In the genomic region with DNA sequence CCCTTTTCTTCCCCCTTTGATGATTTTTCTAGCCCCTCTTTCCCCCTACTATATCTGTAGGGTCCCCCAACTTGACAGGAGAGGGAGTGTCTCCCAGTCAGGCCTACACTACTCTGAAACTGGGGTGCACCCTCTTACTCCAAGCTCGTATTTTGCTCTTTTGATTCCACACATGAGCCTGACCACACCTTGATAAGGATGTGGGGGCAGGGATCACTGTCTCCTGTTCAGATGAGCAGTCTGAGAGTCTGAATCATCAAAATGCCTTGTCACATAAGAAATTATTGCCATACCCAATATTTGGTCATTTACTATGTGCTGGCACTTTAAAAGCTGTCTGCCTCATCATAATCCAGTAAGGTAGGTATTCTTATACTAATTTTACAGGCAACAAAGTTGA, we compare ENCODE assay signal across 26 cellular contexts. TPM values are rescaled to one million over a fixed set of nuclear protein-coding genes. Genes with fewer than 3 reads are reported as not detected.
"Had no signal": no experiment of that assay in that cellular context is flagged by ENCODE, and none has a peak within 500 bp of the region (broad histone marks: within the 10 kb centered on the region; RNA-seq: fewer than 3 reads in every experiment).

No MANE protein-coding gene starts in this region.

- H3K27ac Mint-ChIP-seq: activated CD8-positive, alpha-beta T cell treated with anti-CD3 and anti-CD28 coated beads, Interleukin-2, amount 10 ng/mL, durations not matched to agents 7 days and 5 days; activated naive CD4-positive, alpha-beta T cell treated with anti-CD3 and anti-CD28 coated beads, Interleukin-2, amount 50 U/mL, for 24 hours; T-helper 17 cell; WTC11 had no signal

- DNase-seq: activated CD4-positive, alpha-beta T cell treated with anti-CD3 and anti-CD28 coated beads, Interleukin-2, amount 50 U/mL, for 4 hours; activated CD4-positive, CD25-positive, alpha-beta regulatory T cell treated with anti-CD3 and anti-CD28 coated beads, Interleukin-2, amount 50 U/mL, for 72 hours; activated CD8-positive, alpha-beta memory T cell treated with anti-CD3 and anti-CD28 coated beads, Interleukin-2, amount 50 U/mL, for 48 hours; activated CD8-positive, alpha-beta T cell treated with anti-CD3 and anti-CD28 coated beads, Interleukin-2, amount 10 ng/mL, durations not matched to agents 7 days and 5 days; activated effector memory CD4-positive, alpha-beta T cell treated with Interleukin-2 at 50 U/mL for 16 hours; activated naive CD4-positive, alpha-beta T cell; activated T-cell treated with anti-CD3 and anti-CD28 coated beads, Interleukin-2, amount 50 U/mL, for 1 hour; amniotic stem cell; brain microvascular endothelial cell; cerebellar nuclear complex; Kasumi-1; KBM-7; NCI-H146; NCI-H187 treated with DMSO at 0.1 percent for 48 hours; NCI-H2107; NCI-H510A treated with DMSO at 0.1 percent for 48 hours; NK-92 treated with Interleukin-12 subunit alpha and Interleukin-12 subunit beta, amount 100 ng/mL, for 24 hours; PC-3; SHP77 treated with DMSO at 0.1 percent for 48 hours; T-helper 17 cell; T-helper 9 cell had no signal

- H3K4me3 Mint-ChIP-seq: activated CD8-positive, alpha-beta T cell treated with anti-CD3 and anti-CD28 coated beads, Interleukin-2, amount 10 ng/mL, durations not matched to agents 7 days and 5 days; activated naive CD4-positive, alpha-beta T cell treated with anti-CD3 and anti-CD28 coated beads, Interleukin-2, amount 50 U/mL, for 24 hours; WTC11 had no signal

- H3K27ac ChIP-seq: brain microvascular endothelial cell had no signal

- H3K9me3 Mint-ChIP-seq: activated naive CD4-positive, alpha-beta T cell treated with anti-CD3 and anti-CD28 coated beads, Interleukin-2, amount 50 U/mL, for 24 hours; WTC11 had no signal

- H3K36me3 ChIP-seq: brain microvascular endothelial cell had no signal

- H3K36me3 Mint-ChIP-seq: activated naive CD4-positive, alpha-beta T cell treated with anti-CD3 and anti-CD28 coated beads, Interleukin-2, amount 50 U/mL, for 24 hours; WTC11 had no signal

RNA-seq across cellular contexts. Expression of a gene that starts 15.9 kb away (rescaled TPM):
- total RNA-seq: activated CD8-positive, alpha-beta T cell treated with anti-CD3 and anti-CD28 coated beads, Interleukin-2, amount 10 ng/mL, durations not matched to agents 7 days and 5 days; astrocyte; cardiac septum; SK-MEL-5; WTC11 had no signal

RNA-seq across cellular contexts. Expression of a gene that starts 50.9 kb away (rescaled TPM):
- total RNA-seq: activated CD8-positive, alpha-beta T cell treated with anti-CD3 and anti-CD28 coated beads, Interleukin-2, amount 10 ng/mL, durations not matched to agents 7 days and 5 days; astrocyte; cardiac septum; PC-3; SK-MEL-5; T-helper 17 cell; WTC11 had no signal
